In the genomic region with DNA sequence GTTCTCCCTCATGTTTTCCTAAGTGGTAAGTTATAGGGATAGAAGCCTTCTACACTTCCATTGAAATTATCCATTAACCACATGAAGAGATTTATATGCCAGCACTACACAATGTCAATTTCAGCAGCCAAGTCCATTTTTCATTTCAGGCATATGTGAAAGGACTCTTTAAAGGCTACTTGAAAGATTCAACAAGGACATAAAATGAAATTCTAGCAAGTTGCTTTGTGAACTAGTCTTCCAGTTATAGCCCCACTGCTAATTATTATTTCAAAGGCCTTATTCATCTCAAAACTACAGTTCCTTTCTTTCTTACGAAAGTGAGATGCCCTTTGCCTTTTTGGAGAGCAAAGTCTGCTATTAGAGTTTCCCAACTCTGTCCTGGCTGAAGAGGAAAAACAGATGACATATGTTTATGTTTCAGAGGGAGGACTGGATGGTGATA, we compare ENCODE assay signal across 17 cellular contexts.
DNase-seq lines count a peak whose midpoint lies in the region; ATAC-seq and TF ChIP-seq lines count a peak whose summit lies in the region.
"Had no signal": no experiment of that assay in that cellular context is flagged by ENCODE, and none has a peak within 500 bp of the region (broad histone marks: within the 10 kb centered on the region; RNA-seq: fewer than 3 reads in every experiment).

No MANE protein-coding gene starts in this region.

- H2BK12ac ChIP-seq in mesenchymal stem cell (ENCODE audit: low read length in 2 of 2), result no peak overlapping the region

- DNase-seq in HCEC 1CT (peak; percentile 13), NCI-H2227 treated with DMSO at 0.1 percent for 48 hours (lab: John Stamatoyannopoulos, UW) (peak; percentile 49), foreskin fibroblast (peak; percentile 45 to 72), mesenchymal stem cell (peak; percentile 79), glutamatergic neuron (no peak)
- no peak for DNase-seq in activated CD4-positive, alpha-beta T cell treated with anti-CD3 and anti-CD28 coated beads, Interleukin-2, amount 50 U/mL, for 1 hour
- DNase-seq in activated CD8-positive, alpha-beta memory T cell treated with anti-CD3 and anti-CD28 coated beads, Interleukin-2, amount 50 U/mL, for 48 hours, result no peak
- DNase-seq: activated CD4-positive, alpha-beta T cell treated with anti-CD3 and anti-CD28 coated beads for 48 hours; activated gamma-delta T cell; amniotic stem cell; DMS153; SW 1271 had no signal

- peaks cover 0 to 6% of the 10 kb centered on the region in 2 experiments for H3K36me3 ChIP-seq in mesenchymal stem cell (ENCODE audit: control insufficient read depth in 1 of 2, insufficient read depth in 2 of 2, low read depth in 1 of 2, low read length in 2 of 2)
- H3K36me3 ChIP-seq: cardiac muscle cell, neural progenitor cell, prostate gland had no signal

- no peak overlapping the region for H2BK5ac ChIP-seq in mesenchymal stem cell (ENCODE audit: low read depth, low read length, poor library complexity, severe bottlenecking)

- H2BK120ac ChIP-seq in mesenchymal stem cell (ENCODE audit: low read depth, low read length), result no peak overlapping the region

- H3K27me3 ChIP-seq in mesenchymal stem cell (ENCODE audit: control insufficient read depth in 1 of 2, insufficient read depth in 1 of 2, low read length in 2 of 2), result no peaks in the 10 kb centered on the region
- H3K27me3 ChIP-seq: cardiac muscle cell, neural progenitor cell had no signal

- H3K23ac ChIP-seq in mesenchymal stem cell (ENCODE audit: low read length in 2 of 2), result no peak overlapping the region

- no peak overlapping the region for H4K91ac ChIP-seq in mesenchymal stem cell (ENCODE audit: low read length)

- no peaks in the 10 kb centered on the region for H3K9me3 ChIP-seq in mesenchymal stem cell (ENCODE audit: control insufficient read depth, low read length)
- H3K9me3 ChIP-seq: prostate gland had no signal

- no peak overlapping the region for H3K14ac ChIP-seq in mesenchymal stem cell (ENCODE audit: low read length in 2 of 2)

- H2AK5ac ChIP-seq in mesenchymal stem cell (ENCODE audit: low read length, severe bottlenecking), result no peak overlapping the region

- no peak overlapping the region for H2AFZ ChIP-seq in mesenchymal stem cell (ENCODE audit: low read depth, low read length)
- H2AFZ ChIP-seq: neural progenitor cell had no signal

- 17% methylated on average over 1 of the region's 1 CpG for WGBS in mesenchymal stem cell

- no peak overlapping the region for H3K27ac ChIP-seq in mesenchymal stem cell (ENCODE audit: low read length, poor library complexity, severe bottlenecking)
- H3K27ac ChIP-seq: cardiac muscle cell, neural progenitor cell, prostate gland had no signal

- no peak overlapping the region for H3K27ac Mint-ChIP-seq in glutamatergic neuron (ENCODE audit: unreplicated experiment)
- H3K27ac Mint-ChIP-seq: neural progenitor cell had no signal

- H4K8ac ChIP-seq in mesenchymal stem cell (ENCODE audit: low read length), result no peak overlapping the region

- H3K4me3 ChIP-seq in foreskin fibroblast (ENCODE audit: low read depth in 1 of 2, low read length in 2 of 2) (no peak overlapping the region), mesenchymal stem cell (ENCODE audit: insufficient read depth in 1 of 2, low read depth in 1 of 2, low read length in 2 of 2) (no peak overlapping the region)
- H3K4me3 ChIP-seq: cardiac muscle cell, GM12878, neural progenitor cell, prostate gland had no signal

- H3K4me1 Mint-ChIP-seq in glutamatergic neuron (ENCODE audit: low read depth, unreplicated experiment), result peaks cover 4% of the 10 kb centered on the region

- no peaks in the 10 kb centered on the region for H3K36me3 Mint-ChIP-seq in glutamatergic neuron (ENCODE audit: unreplicated experiment)

- no peaks in the 10 kb centered on the region for H3K27me3 Mint-ChIP-seq in glutamatergic neuron (ENCODE audit: unreplicated experiment)

- H3K9ac ChIP-seq in mesenchymal stem cell (ENCODE audit: low read length), result no peak overlapping the region
- H3K9ac ChIP-seq: neural progenitor cell had no signal

- H3K18ac ChIP-seq in mesenchymal stem cell (ENCODE audit: low read depth in 1 of 2, low read length in 2 of 2), result no peak overlapping the region

- H3K4ac ChIP-seq in mesenchymal stem cell (ENCODE audit: low read depth in 1 of 2, low read length in 2 of 2), result no peak overlapping the region

- no peak overlapping the region for H3K4me2 ChIP-seq in mesenchymal stem cell (ENCODE audit: low read length, poor library complexity, severe bottlenecking)
- H3K4me2 ChIP-seq: neural progenitor cell had no signal

- no peak overlapping the region for H2BK15ac ChIP-seq in mesenchymal stem cell (ENCODE audit: low read depth, poor library complexity, severe bottlenecking)

- no peak for ATAC-seq in HG03108 (IDR thresholded peaks at IDR 0.05; ENCODE audit: unreplicated experiment)
- ATAC-seq: GM12878 had no signal

- no peaks in the 10 kb centered on the region for H3K79me1 ChIP-seq in mesenchymal stem cell (replicated peaks; ENCODE audit: low read length, poor library complexity, severe bottlenecking)

- TF ChIP-seq CTCF in foreskin fibroblast (IDR thresholded peaks at IDR 0.05; ENCODE audit: low read depth, low read length), result no peak
- no peak for TF ChIP-seq CTCF in glutamatergic neuron (IDR thresholded peaks at IDR 0.05; ENCODE audit: partially characterized antibody, unreplicated experiment)

- no peak overlapping the region for H3K4me3 Mint-ChIP-seq in glutamatergic neuron (ENCODE audit: unreplicated experiment)
- H3K4me3 Mint-ChIP-seq: neural progenitor cell had no signal

- H3K9me3 Mint-ChIP-seq in glutamatergic neuron (ENCODE audit: unreplicated experiment), result peaks cover 1% of the 10 kb centered on the region

- H3K4me1 ChIP-seq in mesenchymal stem cell (ENCODE audit: control insufficient read depth, insufficient read depth, low read depth, low read length), result peaks cover 5% of the 10 kb centered on the region
- H3K4me1 ChIP-seq: prostate gland had no signal

Comparison
In these comparisons a context has a peak if more than half of its experiments do, and no peak if none do; other contexts are left out.
1. DNase-seq: peak in HCEC 1CT (single experiment), NCI-H2227 treated with DMSO at 0.1 percent for 48 hours (single experiment), foreskin fibroblast (2 of 2) and mesenchymal stem cell (single experiment); none in glutamatergic neuron (single experiment), activated CD4-positive, alpha-beta T cell treated with anti-CD3 and anti-CD28 coated beads, Interleukin-2, amount 50 U/mL, for 1 hour (single experiment) and activated CD8-positive, alpha-beta memory T cell treated with anti-CD3 and anti-CD28 coated beads, Interleukin-2, amount 50 U/mL, for 48 hours (single experiment).